ENCODE assay signal across 8 cellular contexts in genomic region chr1:36133484-36133883, GRCh38. TPM values are rescaled to one million over a fixed set of nuclear protein-coding genes. Genes with fewer than 3 reads are reported as not detected.
DNase-seq lines count a peak whose midpoint lies in the region; ATAC-seq, FAIRE-seq and TF ChIP-seq lines count a peak whose summit lies in the region.

No MANE protein-coding gene starts in this region.

- TF ChIP-seq POLR2A in thyroid gland (IDR thresholded peaks at IDR 0.05): no peak

- H3K9me3 ChIP-seq in small intestine (ENCODE audit: control insufficient read depth, low read depth) (no peaks in the 10 kb centered on the region), thyroid gland (no peaks in the 10 kb centered on the region)

- H3K4me3 ChIP-seq in small intestine (ENCODE audit: low read depth in 1 of 2, low read length in 2 of 2) (no peak overlapping the region), thyroid gland (replicated peaks in 1 of 3) (no peak overlapping the region)

- intact Hi-C loops in thyroid gland (cut with DNase I): no loop called here

- H3K27me3 ChIP-seq in small intestine (ENCODE audit: control insufficient read depth in 2 of 2, insufficient read depth in 2 of 2, low read length in 2 of 2) (no peaks in the 10 kb centered on the region), thyroid gland (no peaks in the 10 kb centered on the region)

- TF ChIP-seq CTCF in thyroid gland (IDR thresholded peaks at IDR 0.05): no peak

- WGBS in small intestine, 3 donors: 13 to 64% (median 35%) methylated on average over 3 of the region's 3 CpGs
- 85 to 95% methylated on average over 3 of the region's 3 CpGs for WGBS in thyroid gland, 2 donors

- no peak for FAIRE-seq in small intestine (lab: Jason Lieb, UNC)

- peaks cover 14 to 15% of the 10 kb centered on the region in 2 donors for H3K36me3 ChIP-seq in small intestine (ENCODE audit: control insufficient read depth in 2 of 2, insufficient read depth in 2 of 2, low read length in 2 of 2)
- peaks cover 11 to 13% of the 10 kb centered on the region in 2 donors for H3K36me3 ChIP-seq in thyroid gland

- no peak for ATAC-seq in HG02678 (IDR thresholded peaks at IDR 0.05; ENCODE audit: unreplicated experiment)

- H3K4me1 ChIP-seq in small intestine (ENCODE audit: control insufficient read depth in 2 of 2, insufficient read depth in 1 of 2, low read depth in 1 of 2, low read length in 1 of 2): no peaks in the 10 kb centered on the region
- H3K4me1 ChIP-seq in thyroid gland: peaks cover 10 to 29% of the 10 kb centered on the region in 2 donors

- DNase-seq in HCEC 1CT (peak; percentile 87), SHP77 treated with DMSO at 0.1 percent for 48 hours (lab: John Stamatoyannopoulos, UW) (peak; percentile 19), fibroblast of peridontal ligament (ENCODE audit: extremely low read depth) (peak; percentile 98), small intestine (peak; percentile 98), thyroid gland (no peak), T-helper 9 cell (no peak)
- DNase-seq in activated naive CD4-positive, alpha-beta T cell treated with Interleukin-2 at 50 U/mL for 16 hours: no peak

- H3K27ac ChIP-seq in small intestine (ENCODE audit: low read depth in 1 of 2, low read length in 1 of 2): no peak overlapping the region
- no peak overlapping the region for H3K27ac ChIP-seq in thyroid gland

RNA-seq across cellular contexts. Expression of gene COL8A2, which starts 8.5 kb away (rescaled TPM):
- 1 to 10 TPM in 1 of 3 donors, under 1 TPM in 1, not detected in 1; 0.27 to 1.3 TPM for polyA plus RNA-seq in small intestine
- 10 to 100 TPM in 2 of 4 donors, 1 to 10 TPM in 2; 5.7 to 13.7 (median 10.1) TPM for total RNA-seq in thyroid gland

RNA-seq across cellular contexts. Expression of gene TRAPPC3, which starts 15.8 kb away (rescaled TPM):
- polyA plus RNA-seq in small intestine: 10 to 100 TPM; 70.7 to 90.5 (median 72.5) TPM
- 100 to 1,000 TPM; 101 to 156 (median 148) TPM for total RNA-seq in thyroid gland

RNA-seq across cellular contexts. Expression of gene MAP7D1, which starts 22.5 kb away (rescaled TPM):
- 10 to 100 TPM; 37.4 to 58.6 (median 47.9) TPM for polyA plus RNA-seq in small intestine
- 10 to 100 TPM; 63.6 to 75.0 (median 68.7) TPM for total RNA-seq in thyroid gland

RNA-seq across cellular contexts. Expression of gene ADPRS, which starts 44.8 kb away (rescaled TPM):
- polyA plus RNA-seq in small intestine: 10 to 100 TPM; 24.2 to 38.4 (median 33.8) TPM
- 10 to 100 TPM; 31.8 to 50.1 (median 41.7) TPM for total RNA-seq in thyroid gland

RNA-seq across cellular contexts. Expression of gene TEKT2, which starts 49.6 kb away (rescaled TPM):
- under 1 TPM in 1 of 3 donors, not detected in 2; 0.18 TPM for polyA plus RNA-seq in small intestine
- 1 to 10 TPM in 3 of 4 donors, under 1 TPM in 1; 0.89 to 4.0 (median 1.9) TPM for total RNA-seq in thyroid gland

Comparison
In these comparisons a context has a peak if more than half of its experiments do, and no peak if none do; other contexts are left out.
1. DNase-seq: peak in HCEC 1CT (single experiment), SHP77 treated with DMSO at 0.1 percent for 48 hours (single experiment), fibroblast of peridontal ligament (single experiment) and small intestine (single experiment); none in activated naive CD4-positive, alpha-beta T cell treated with Interleukin-2 at 50 U/mL for 16 hours (single experiment), thyroid gland (0 of 2) and T-helper 9 cell (single experiment).